ENCODE assay signal across 38 cellular contexts in the genomic region with DNA sequence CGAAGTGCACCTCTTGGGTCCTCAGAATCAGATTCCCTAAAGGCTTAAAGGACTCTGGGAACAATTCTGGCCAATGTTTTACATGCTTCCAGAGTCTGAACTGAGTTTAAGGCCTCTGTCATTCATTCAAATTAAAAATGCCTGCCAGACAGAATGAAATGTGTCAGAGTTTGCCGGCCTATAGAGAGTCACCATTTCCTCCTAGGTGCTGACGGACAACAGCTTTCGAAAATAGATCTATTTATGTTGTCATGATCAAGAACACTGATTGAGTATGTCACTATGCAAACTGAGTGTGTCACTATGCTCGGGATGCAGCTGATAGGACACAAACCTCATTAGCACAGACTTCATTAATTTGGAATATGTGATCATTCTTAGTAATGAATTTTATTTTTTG.
"Had no signal": no experiment of that assay in that cellular context is flagged by ENCODE, and none has a peak within 500 bp of the region (broad histone marks: within the 10 kb centered on the region; RNA-seq: fewer than 3 reads in every experiment).

No MANE protein-coding gene starts in this region.

- H3K9me3 Mint-ChIP-seq: activated naive CD4-positive, alpha-beta T cell treated with anti-CD3 and anti-CD28 coated beads for 36 hours; activated naive CD4-positive, alpha-beta T cell treated with anti-CD3 and anti-CD28 coated beads, Interleukin-2, amount 10 ng/mL, durations not matched to agents 7 days and 5 days; activated naive CD4-positive, alpha-beta T cell treated with anti-CD3 and anti-CD28 coated beads, Interleukin-2, amount 50 U/mL, for 24 hours; activated naive CD4-positive, alpha-beta T cell treated with anti-CD3 and anti-CD28 coated beads, Interleukin-2, amount 50 U/mL, for 72 hours; activated naive CD8-positive, alpha-beta T cell treated with anti-CD3 and anti-CD28 coated beads for 36 hours; activated naive CD8-positive, alpha-beta T cell treated with anti-CD3 and anti-CD28 coated beads, Interleukin-2, amount 10 ng/mL, durations not matched to agents 7 days and 5 days; activated naive CD8-positive, alpha-beta T cell treated with anti-CD3 and anti-CD28 coated beads, Interleukin-2, amount 50 U/mL, for 24 hours; activated T-cell treated with anti-CD3 and anti-CD28 coated beads, Interleukin-2, amount 50 U/mL, for 24 hours; activated T-cell treated with anti-CD3 and anti-CD28 coated beads, Interleukin-2, amount 50 U/mL, for 72 hours; activated T-helper 1 cell treated with anti-CD3 and anti-CD28 coated beads, Interleukin-12 subunit alpha, Interleukin-12 subunit beta, Interleukin-2, Interleukin-4 antibody, amounts not matched to agents 30 ng/mL and 10 ng/mL and 1 ng/mL, durations not matched to agents 14 hours and 24 hours and 36 hours; activated T-helper 17 cell treated with anti-CD3 and anti-CD28 coated beads, Interleukin-2, amount 50 U/mL, for 72 hours; activated T-helper 2 cell treated with anti-CD3 and anti-CD28 coated beads, Interferon-gamma antibody, Interleukin-2, Interleukin-4, amounts not matched to agents 10 μg/mL and 5 μg/mL and 100 μg/mL, durations not matched to agents 14 hours and 24 hours and 36 hours; brain; central memory CD8-positive, alpha-beta T cell had no signal

- H3K4me3 ChIP-seq: adrenal gland, ascending aorta, body of pancreas, breast epithelium, cardiac muscle cell had no signal

- FAIRE-seq: astrocyte had no signal

- H3K27me3 ChIP-seq: adrenal gland, ascending aorta, body of pancreas, brain microvascular endothelial cell, breast epithelium had no signal

- H3K27ac Mint-ChIP-seq: activated naive CD4-positive, alpha-beta T cell treated with anti-CD3 and anti-CD28 coated beads for 36 hours; activated naive CD4-positive, alpha-beta T cell treated with anti-CD3 and anti-CD28 coated beads, Interleukin-2, amount 10 ng/mL, durations not matched to agents 7 days and 5 days; activated naive CD4-positive, alpha-beta T cell treated with anti-CD3 and anti-CD28 coated beads, Interleukin-2, amount 50 U/mL, for 24 hours; activated naive CD4-positive, alpha-beta T cell treated with anti-CD3 and anti-CD28 coated beads, Interleukin-2, amount 50 U/mL, for 72 hours; activated naive CD8-positive, alpha-beta T cell; activated naive CD8-positive, alpha-beta T cell treated with anti-CD3 and anti-CD28 coated beads for 36 hours; activated naive CD8-positive, alpha-beta T cell treated with anti-CD3 and anti-CD28 coated beads, Interleukin-2, amount 10 ng/mL, durations not matched to agents 7 days and 5 days; activated naive CD8-positive, alpha-beta T cell treated with anti-CD3 and anti-CD28 coated beads, Interleukin-2, amount 50 U/mL, for 24 hours; activated T-cell treated with anti-CD3 and anti-CD28 coated beads, Interleukin-2, amount 50 U/mL, for 24 hours; activated T-cell treated with anti-CD3 and anti-CD28 coated beads, Interleukin-2, amount 50 U/mL, for 72 hours; activated T-helper 1 cell treated with anti-CD3 and anti-CD28 coated beads, Interleukin-12 subunit alpha, Interleukin-12 subunit beta, Interleukin-2, Interleukin-4 antibody, amounts not matched to agents 30 ng/mL and 10 ng/mL and 1 ng/mL, durations not matched to agents 14 hours and 24 hours and 36 hours; activated T-helper 17 cell treated with anti-CD3 and anti-CD28 coated beads, Interleukin-2, amount 50 U/mL, for 72 hours; activated T-helper 2 cell treated with anti-CD3 and anti-CD28 coated beads, Interferon-gamma antibody, Interleukin-2, Interleukin-4, amounts not matched to agents 10 μg/mL and 5 μg/mL and 100 μg/mL, durations not matched to agents 14 hours and 24 hours and 36 hours; brain had no signal

- H3K9me3 ChIP-seq: adrenal gland, ascending aorta, body of pancreas, breast epithelium had no signal

- H3K27me3 Mint-ChIP-seq: activated naive CD4-positive, alpha-beta T cell treated with anti-CD3 and anti-CD28 coated beads, Interleukin-2, amount 10 ng/mL, durations not matched to agents 7 days and 5 days; activated naive CD4-positive, alpha-beta T cell treated with anti-CD3 and anti-CD28 coated beads, Interleukin-2, amount 50 U/mL, for 24 hours; activated naive CD8-positive, alpha-beta T cell; activated naive CD8-positive, alpha-beta T cell treated with anti-CD3 and anti-CD28 coated beads for 36 hours; brain had no signal

- H3K4me3 Mint-ChIP-seq: activated naive CD4-positive, alpha-beta T cell treated with anti-CD3 and anti-CD28 coated beads for 36 hours; activated naive CD4-positive, alpha-beta T cell treated with anti-CD3 and anti-CD28 coated beads, Interleukin-2, amount 10 ng/mL, durations not matched to agents 7 days and 5 days; activated naive CD4-positive, alpha-beta T cell treated with anti-CD3 and anti-CD28 coated beads, Interleukin-2, amount 50 U/mL, for 24 hours; activated naive CD8-positive, alpha-beta T cell; activated naive CD8-positive, alpha-beta T cell treated with anti-CD3 and anti-CD28 coated beads for 36 hours; activated naive CD8-positive, alpha-beta T cell treated with anti-CD3 and anti-CD28 coated beads, Interleukin-2, amount 10 ng/mL, durations not matched to agents 7 days and 5 days; activated naive CD8-positive, alpha-beta T cell treated with anti-CD3 and anti-CD28 coated beads, Interleukin-2, amount 50 U/mL, for 24 hours; activated T-cell treated with anti-CD3 and anti-CD28 coated beads, Interleukin-2, amount 50 U/mL, for 24 hours; activated T-cell treated with anti-CD3 and anti-CD28 coated beads, Interleukin-2, amount 50 U/mL, for 72 hours; activated T-helper 1 cell treated with anti-CD3 and anti-CD28 coated beads, Interleukin-12 subunit alpha, Interleukin-12 subunit beta, Interleukin-2, Interleukin-4 antibody, amounts not matched to agents 30 ng/mL and 10 ng/mL and 1 ng/mL, durations not matched to agents 14 hours and 24 hours and 36 hours; activated T-helper 17 cell treated with anti-CD3 and anti-CD28 coated beads, Interleukin-2, amount 50 U/mL, for 72 hours; brain; central memory CD8-positive, alpha-beta T cell had no signal

- H3K4me1 ChIP-seq: adrenal gland, ascending aorta, body of pancreas, breast epithelium had no signal

- H3K36me3 ChIP-seq: adrenal gland, ascending aorta, brain microvascular endothelial cell, breast epithelium, cardiac muscle cell had no signal

- H3K36me3 Mint-ChIP-seq: activated naive CD4-positive, alpha-beta T cell treated with anti-CD3 and anti-CD28 coated beads, Interleukin-2, amount 10 ng/mL, durations not matched to agents 7 days and 5 days; activated naive CD4-positive, alpha-beta T cell treated with anti-CD3 and anti-CD28 coated beads, Interleukin-2, amount 50 U/mL, for 24 hours; activated naive CD4-positive, alpha-beta T cell treated with anti-CD3 and anti-CD28 coated beads, Interleukin-2, amount 50 U/mL, for 72 hours; activated naive CD8-positive, alpha-beta T cell; activated naive CD8-positive, alpha-beta T cell treated with anti-CD3 and anti-CD28 coated beads for 36 hours; activated naive CD8-positive, alpha-beta T cell treated with anti-CD3 and anti-CD28 coated beads, Interleukin-2, amount 10 ng/mL, durations not matched to agents 7 days and 5 days; brain had no signal

- ATAC-seq: activated naive CD4-positive, alpha-beta T cell treated with anti-CD3 and anti-CD28 coated beads, Interleukin-2, amount 50 U/mL, for 72 hours; activated naive CD8-positive, alpha-beta T cell treated with anti-CD3 and anti-CD28 coated beads, Interleukin-2, amount 50 U/mL, for 24 hours; activated T-cell treated with anti-CD3 and anti-CD28 coated beads, Interleukin-2, amount 50 U/mL, for 72 hours; activated T-helper 17 cell treated with anti-CD3 and anti-CD28 coated beads, Interleukin-2, amount 50 U/mL, for 72 hours; body of pancreas had no signal

- H3K4me1 Mint-ChIP-seq: activated naive CD4-positive, alpha-beta T cell treated with anti-CD3 and anti-CD28 coated beads, Interleukin-2, amount 10 ng/mL, durations not matched to agents 7 days and 5 days; activated naive CD4-positive, alpha-beta T cell treated with anti-CD3 and anti-CD28 coated beads, Interleukin-2, amount 50 U/mL, for 24 hours; activated naive CD8-positive, alpha-beta T cell treated with anti-CD3 and anti-CD28 coated beads for 36 hours; activated naive CD8-positive, alpha-beta T cell treated with anti-CD3 and anti-CD28 coated beads, Interleukin-2, amount 50 U/mL, for 24 hours; activated T-helper 17 cell treated with anti-CD3 and anti-CD28 coated beads, Interleukin-2, amount 50 U/mL, for 72 hours; central memory CD8-positive, alpha-beta T cell had no signal

- H3K27ac ChIP-seq: adrenal gland, ascending aorta, body of pancreas, brain microvascular endothelial cell, breast epithelium, cardiac muscle cell had no signal

- DNase-seq: activated effector memory CD4-positive, alpha-beta T cell treated with anti-CD3 and anti-CD28 coated beads, Interleukin-2, amount 50 U/mL, for 16 hours; activated effector memory CD4-positive, alpha-beta T cell treated with Interleukin-2 at 50 U/mL for 16 hours; activated gamma-delta T cell; activated gamma-delta T cell treated with Interleukin-2 at 50 U/mL for 16 hours; activated naive CD4-positive, alpha-beta T cell treated with anti-CD3 and anti-CD28 coated beads for 36 hours; activated naive CD4-positive, alpha-beta T cell treated with anti-CD3 and anti-CD28 coated beads, Interleukin-2, amount 10 ng/mL, durations not matched to agents 7 days and 5 days; activated naive CD4-positive, alpha-beta T cell treated with anti-CD3 and anti-CD28 coated beads, Interleukin-2, amount 50 U/mL, for 16 hours; activated naive CD4-positive, alpha-beta T cell treated with Interleukin-2 at 50 U/mL for 16 hours; activated naive CD8-positive, alpha-beta T cell treated with anti-CD3 and anti-CD28 coated beads for 36 hours; activated naive CD8-positive, alpha-beta T cell treated with anti-CD3 and anti-CD28 coated beads, Interleukin-2, amount 10 ng/mL, durations not matched to agents 7 days and 5 days; activated naive CD8-positive, alpha-beta T cell treated with anti-CD3 and anti-CD28 coated beads, Interleukin-2, amount 50 U/mL, for 24 hours; activated T-cell treated with anti-CD3 and anti-CD28 coated beads for 4 hours; activated T-cell treated with anti-CD3 and anti-CD28 coated beads, Interleukin-2, amount 50 U/mL, for 1 hour; activated T-cell treated with anti-CD3 and anti-CD28 coated beads, Interleukin-2, amount 50 U/mL, for 24 hours; activated T-cell treated with anti-CD3 and anti-CD28 coated beads, Interleukin-2, amount 50 U/mL, for 48 hours; activated T-cell treated with anti-CD3 and anti-CD28 coated beads, Interleukin-2, amount 50 U/mL, for 72 hours; adrenal gland; amniotic stem cell; amygdala; anterior cingulate cortex; aorta; body of pancreas; brain microvascular endothelial cell; caudate nucleus; central memory CD4-positive, alpha-beta T cell; cerebellar nuclear complex had no signal
